In the genomic region with DNA sequence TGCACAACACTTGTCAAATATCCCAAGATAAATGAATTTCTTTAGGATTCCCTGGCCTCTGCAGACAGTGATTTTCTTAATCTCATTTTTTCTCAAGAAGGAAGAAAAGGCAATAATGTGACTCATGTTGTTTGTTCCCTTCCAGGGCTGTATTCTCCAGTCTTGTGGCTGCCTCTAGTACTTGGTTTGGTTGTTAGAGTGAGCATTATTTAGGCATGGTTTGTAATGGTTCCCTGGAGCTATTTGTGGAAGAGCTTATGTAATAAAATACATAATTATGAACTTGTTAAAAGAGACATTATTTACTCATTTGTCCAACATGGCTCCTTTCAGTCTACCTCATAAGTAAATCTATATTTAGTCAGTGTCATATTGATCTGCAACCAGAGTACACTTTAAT, we compare ENCODE assay signal across 18 cellular contexts.
A peak's percentile ranks its signal among the peaks of the same experiment; 100 is the strongest.
DNase-seq lines count a peak whose midpoint lies in the region; ATAC-seq lines count a peak whose summit lies in the region.
"Had no signal": no experiment of that assay in that cellular context is flagged by ENCODE, and none has a peak within 500 bp of the region (broad histone marks: within the 10 kb centered on the region; RNA-seq: fewer than 3 reads in every experiment).

No MANE protein-coding gene starts in this region.

- no peaks in the 10 kb centered on the region for H3K36me3 ChIP-seq in SK-N-MC (ENCODE audit: insufficient read depth, low read length)
- H3K36me3 ChIP-seq: gastrocnemius medialis, neutrophil, thoracic aorta had no signal

- intact Hi-C loops in left cardiac atrium (cut with DNase I), result no loop called here

- H3K27ac ChIP-seq in SK-N-MC, result peak overlapping the region; percentile 83
- H3K27ac ChIP-seq: gastrocnemius medialis, neutrophil, thoracic aorta had no signal

- ATAC-seq in HG03196 (IDR thresholded peaks at IDR 0.05; ENCODE audit: unreplicated experiment) (no peak), left cardiac atrium (no peak)
- ATAC-seq: gastrocnemius medialis; left lobe of liver; stimulated activated effector memory CD8-positive, alpha-beta T cell treated with anti-CD3 and anti-CD28 coated beads, Interleukin-12 subunit alpha, Interleukin-12 subunit beta, amount 100 ng/mL, for 72 hours had no signal

- peak; percentile 13 for DNase-seq in GM03348 (ENCODE audit: low spot score)
- peak; percentile 32 to 95 (median 54) for DNase-seq in NCI-H1417 (lab: John Stamatoyannopoulos, UW)
- DNase-seq in SK-N-MC (ENCODE audit: low read depth, low spot score), result peak; percentile 93
- DNase-seq in iris pigment epithelial cell (ENCODE audit: low read depth), result peak; percentile 59
- no peak for DNase-seq in activated effector memory CD4-positive, alpha-beta T cell treated with anti-CD3 and anti-CD28 coated beads, Interleukin-2, amount 50 U/mL, for 16 hours
- DNase-seq in left cardiac atrium, result no peak
- DNase-seq: activated CD4-positive, alpha-beta T cell treated with anti-CD3 and anti-CD28 coated beads, Interleukin-2, amount 50 U/mL, for 4 hours; activated naive CD4-positive, alpha-beta T cell treated with Interleukin-2 at 50 U/mL for 16 hours; activated T-cell treated with anti-CD3 and anti-CD28 coated beads for 4 hours; aorta; gastrocnemius medialis; NCI-H2227 treated with DMSO at 0.1 percent for 48 hours; retina had no signal

- H3K9ac ChIP-seq in SK-N-MC (ENCODE audit: insufficient read length), result no peak overlapping the region

- H3K9me3 ChIP-seq in SK-N-MC (ENCODE audit: low read depth, low read length), result no peaks in the 10 kb centered on the region
- H3K9me3 ChIP-seq: gastrocnemius medialis, neutrophil, thoracic aorta had no signal

- peak overlapping the region; percentile 36 for H3K4me3 ChIP-seq in SK-N-MC
- H3K4me3 ChIP-seq: gastrocnemius medialis, thoracic aorta had no signal

Comparison
In these comparisons a context has a peak if more than half of its experiments do, and no peak if none do; other contexts are left out.
1. DNase-seq: peak in GM03348 (single experiment), NCI-H1417 (3 of 3), SK-N-MC (single experiment) and iris pigment epithelial cell (single experiment); none in activated effector memory CD4-positive, alpha-beta T cell treated with anti-CD3 and anti-CD28 coated beads, Interleukin-2, amount 50 U/mL, for 16 hours (single experiment) and left cardiac atrium (single experiment).